In the genomic region with DNA sequence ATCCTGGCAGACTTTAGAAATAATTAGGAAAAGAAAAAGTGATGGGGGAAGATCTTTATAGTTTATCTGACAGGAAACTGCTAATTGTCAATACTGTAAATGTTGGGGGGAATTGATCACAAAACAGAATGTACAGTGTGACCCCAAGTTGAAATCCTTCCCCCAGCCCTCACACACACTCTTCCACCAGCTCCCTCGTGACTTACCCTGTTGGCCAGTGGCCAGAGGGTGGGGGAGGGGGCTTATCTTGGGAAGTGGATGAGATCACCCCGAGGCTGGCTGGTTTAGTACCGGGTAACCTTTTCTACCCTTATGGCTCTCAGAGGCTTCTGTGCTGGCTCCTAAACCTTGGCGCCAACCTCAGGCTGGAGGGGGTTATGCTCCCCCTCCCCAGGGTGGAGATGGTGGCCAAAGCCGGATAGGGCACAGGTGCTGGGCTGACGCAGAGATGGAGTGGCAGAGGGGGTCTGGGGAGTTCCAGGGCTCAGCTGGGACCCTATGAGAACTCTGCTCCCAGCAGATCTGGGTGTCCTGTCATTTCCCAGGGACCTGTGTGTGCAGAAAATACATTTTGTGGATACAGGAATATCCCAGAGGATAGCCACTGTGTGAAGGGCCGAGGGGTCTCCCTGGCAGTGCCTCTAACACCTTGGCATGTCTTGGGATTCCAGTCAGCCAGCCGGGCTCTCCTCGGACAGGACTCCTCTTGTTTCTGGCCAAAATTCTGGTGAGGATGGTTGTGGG, we compare ENCODE assay signal across 1 cellular context.
TF ChIP-seq lines count a peak whose summit lies in the region.

No MANE protein-coding gene starts in this region.

TF ChIP-seq in HEK293, 187 proteins besides CTCF, POLR2A, EP300 and RAD21 (continued from another document and continues in another):
- TF ChIP-seq, protein P1, sequence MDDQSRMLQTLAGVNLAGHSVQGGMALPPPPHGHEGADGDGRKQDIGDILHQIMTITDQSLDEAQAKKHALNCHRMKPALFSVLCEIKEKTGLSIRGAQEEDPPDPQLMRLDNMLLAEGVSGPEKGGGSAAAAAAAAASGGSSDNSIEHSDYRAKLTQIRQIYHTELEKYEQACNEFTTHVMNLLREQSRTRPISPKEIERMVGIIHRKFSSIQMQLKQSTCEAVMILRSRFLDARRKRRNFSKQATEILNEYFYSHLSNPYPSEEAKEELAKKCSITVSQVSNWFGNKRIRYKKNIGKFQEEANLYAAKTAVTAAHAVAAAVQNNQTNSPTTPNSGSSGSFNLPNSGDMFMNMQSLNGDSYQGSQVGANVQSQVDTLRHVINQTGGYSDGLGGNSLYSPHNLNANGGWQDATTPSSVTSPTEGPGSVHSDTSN (CRISPR knock-in tag; IDR thresholded peaks at IDR 0.05): no peak
- no peak for TF ChIP-seq SCRT1 (tag by site-specific recombination; IDR thresholded peaks at IDR 0.05; ENCODE audit: borderline replicate concordance)
- TF ChIP-seq, protein P2, sequence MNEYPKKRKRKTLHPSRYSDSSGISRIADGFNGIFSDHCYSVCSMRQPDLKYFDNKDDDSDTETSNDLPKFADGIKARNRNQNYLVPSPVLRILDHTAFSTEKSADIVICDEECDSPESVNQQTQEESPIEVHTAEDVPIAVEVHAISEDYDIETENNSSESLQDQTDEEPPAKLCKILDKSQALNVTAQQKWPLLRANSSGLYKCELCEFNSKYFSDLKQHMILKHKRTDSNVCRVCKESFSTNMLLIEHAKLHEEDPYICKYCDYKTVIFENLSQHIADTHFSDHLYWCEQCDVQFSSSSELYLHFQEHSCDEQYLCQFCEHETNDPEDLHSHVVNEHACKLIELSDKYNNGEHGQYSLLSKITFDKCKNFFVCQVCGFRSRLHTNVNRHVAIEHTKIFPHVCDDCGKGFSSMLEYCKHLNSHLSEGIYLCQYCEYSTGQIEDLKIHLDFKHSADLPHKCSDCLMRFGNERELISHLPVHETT (tag by site-specific recombination; IDR thresholded peaks at IDR 0.05): peak; percentile 18; the same call in 1 of the 2 replicates
- TF ChIP-seq ZNF629 (tag by site-specific recombination; IDR thresholded peaks at IDR 0.05): peak; percentile 80
- TF ChIP-seq GLIS1 (tag by site-specific recombination; IDR thresholded peaks at IDR 0.05): peak; percentile 19; the same call in 1 of the 2 replicates
- TF ChIP-seq, protein P3, sequence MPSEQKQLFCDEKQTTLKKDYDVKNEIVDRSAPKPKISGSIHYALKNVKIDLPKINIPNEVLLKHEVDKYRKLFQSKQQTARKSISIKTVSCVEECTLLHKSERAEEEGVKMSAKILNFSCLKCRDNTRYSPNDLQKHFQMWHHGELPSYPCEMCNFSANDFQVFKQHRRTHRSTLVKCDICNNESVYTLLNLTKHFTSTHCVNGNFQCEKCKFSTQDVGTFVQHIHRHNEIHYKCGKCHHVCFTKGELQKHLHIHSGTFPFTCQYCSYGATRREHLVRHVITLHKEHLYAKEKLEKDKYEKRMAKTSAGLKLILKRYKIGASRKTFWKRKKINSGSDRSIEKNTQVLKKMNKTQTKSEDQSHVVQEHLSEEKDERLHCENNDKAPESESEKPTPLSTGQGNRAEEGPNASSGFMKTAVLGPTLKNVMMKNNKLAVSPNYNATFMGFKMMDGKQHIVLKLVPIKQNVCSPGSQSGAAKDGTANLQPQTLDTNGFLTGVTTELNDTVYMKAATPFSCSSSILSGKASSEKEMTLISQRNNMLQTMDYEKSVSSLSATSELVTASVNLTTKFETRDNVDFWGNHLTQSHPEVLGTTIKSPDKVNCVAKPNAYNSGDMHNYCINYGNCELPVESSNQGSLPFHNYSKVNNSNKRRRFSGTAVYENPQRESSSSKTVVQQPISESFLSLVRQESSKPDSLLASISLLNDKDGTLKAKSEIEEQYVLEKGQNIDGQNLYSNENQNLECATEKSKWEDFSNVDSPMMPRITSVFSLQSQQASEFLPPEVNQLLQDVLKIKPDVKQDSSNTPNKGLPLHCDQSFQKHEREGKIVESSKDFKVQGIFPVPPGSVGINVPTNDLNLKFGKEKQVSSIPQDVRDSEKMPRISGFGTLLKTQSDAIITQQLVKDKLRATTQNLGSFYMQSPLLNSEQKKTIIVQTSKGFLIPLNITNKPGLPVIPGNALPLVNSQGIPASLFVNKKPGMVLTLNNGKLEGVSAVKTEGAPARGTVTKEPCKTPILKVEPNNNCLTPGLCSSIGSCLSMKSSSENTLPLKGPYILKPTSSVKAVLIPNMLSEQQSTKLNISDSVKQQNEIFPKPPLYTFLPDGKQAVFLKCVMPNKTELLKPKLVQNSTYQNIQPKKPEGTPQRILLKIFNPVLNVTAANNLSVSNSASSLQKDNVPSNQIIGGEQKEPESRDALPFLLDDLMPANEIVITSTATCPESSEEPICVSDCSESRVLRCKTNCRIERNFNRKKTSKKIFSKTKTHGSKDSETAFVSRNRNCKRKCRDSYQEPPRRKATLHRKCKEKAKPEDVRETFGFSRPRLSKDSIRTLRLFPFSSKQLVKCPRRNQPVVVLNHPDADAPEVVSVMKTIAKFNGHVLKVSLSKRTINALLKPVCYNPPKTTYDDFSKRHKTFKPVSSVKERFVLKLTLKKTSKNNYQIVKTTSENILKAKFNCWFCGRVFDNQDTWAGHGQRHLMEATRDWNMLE (tag by site-specific recombination; conservative IDR thresholded peaks at IDR 0.05; ENCODE audit: low read depth): peak; percentile 28; the same call in 1 of the 2 replicates
- no peak for TF ChIP-seq GLI4 (tag by site-specific recombination; IDR thresholded peaks at IDR 0.05)
- TF ChIP-seq ZNF777 (tag by site-specific recombination; IDR thresholded peaks at IDR 0.05; ENCODE audit: borderline replicate concordance): no peak
- TF ChIP-seq ZNF768 (tag by site-specific recombination; IDR thresholded peaks at IDR 0.05): no peak
- peak; percentile 54; the same call in 1 of the 2 replicates for TF ChIP-seq ZXDB (tag by site-specific recombination; IDR thresholded peaks at IDR 0.05)
- TF ChIP-seq FEZF1 (tag by site-specific recombination; IDR thresholded peaks at IDR 0.05): no peak
- no peak for TF ChIP-seq ZNF701 (tag by site-specific recombination; IDR thresholded peaks at IDR 0.05)
- TF ChIP-seq KLF10 (tag by site-specific recombination; IDR thresholded peaks at IDR 0.05): peak; percentile 42; the same call in 1 of the 2 replicates
- TF ChIP-seq, protein P4, sequence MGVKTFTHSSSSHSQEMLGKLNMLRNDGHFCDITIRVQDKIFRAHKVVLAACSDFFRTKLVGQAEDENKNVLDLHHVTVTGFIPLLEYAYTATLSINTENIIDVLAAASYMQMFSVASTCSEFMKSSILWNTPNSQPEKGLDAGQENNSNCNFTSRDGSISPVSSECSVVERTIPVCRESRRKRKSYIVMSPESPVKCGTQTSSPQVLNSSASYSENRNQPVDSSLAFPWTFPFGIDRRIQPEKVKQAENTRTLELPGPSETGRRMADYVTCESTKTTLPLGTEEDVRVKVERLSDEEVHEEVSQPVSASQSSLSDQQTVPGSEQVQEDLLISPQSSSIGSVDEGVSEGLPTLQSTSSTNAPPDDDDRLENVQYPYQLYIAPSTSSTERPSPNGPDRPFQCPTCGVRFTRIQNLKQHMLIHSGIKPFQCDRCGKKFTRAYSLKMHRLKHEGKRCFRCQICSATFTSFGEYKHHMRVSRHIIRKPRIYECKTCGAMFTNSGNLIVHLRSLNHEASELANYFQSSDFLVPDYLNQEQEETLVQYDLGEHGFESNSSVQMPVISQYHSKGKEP (tag by site-specific recombination; IDR thresholded peaks at IDR 0.05): peak; percentile 71
- no peak for TF ChIP-seq ZNF558 (tag by site-specific recombination; IDR thresholded peaks at IDR 0.05)
- no peak for TF ChIP-seq ZNF23 (tag by site-specific recombination; IDR thresholded peaks at IDR 0.05; ENCODE audit: borderline replicate concordance)
- no peak for TF ChIP-seq ZFP41 (tag by site-specific recombination; IDR thresholded peaks at IDR 0.05; ENCODE audit: borderline replicate concordance)
- no peak for TF ChIP-seq ZNF521 (tag by site-specific recombination; IDR thresholded peaks at IDR 0.05)
- peak; percentile 51; the same call in 1 of the 2 replicates for TF ChIP-seq KLF8 (tag by site-specific recombination; IDR thresholded peaks at IDR 0.05)
- TF ChIP-seq ZNF184 (tag by site-specific recombination; IDR thresholded peaks at IDR 0.05): no peak; the same call in none of the 2 replicates
- TF ChIP-seq, protein P5, sequence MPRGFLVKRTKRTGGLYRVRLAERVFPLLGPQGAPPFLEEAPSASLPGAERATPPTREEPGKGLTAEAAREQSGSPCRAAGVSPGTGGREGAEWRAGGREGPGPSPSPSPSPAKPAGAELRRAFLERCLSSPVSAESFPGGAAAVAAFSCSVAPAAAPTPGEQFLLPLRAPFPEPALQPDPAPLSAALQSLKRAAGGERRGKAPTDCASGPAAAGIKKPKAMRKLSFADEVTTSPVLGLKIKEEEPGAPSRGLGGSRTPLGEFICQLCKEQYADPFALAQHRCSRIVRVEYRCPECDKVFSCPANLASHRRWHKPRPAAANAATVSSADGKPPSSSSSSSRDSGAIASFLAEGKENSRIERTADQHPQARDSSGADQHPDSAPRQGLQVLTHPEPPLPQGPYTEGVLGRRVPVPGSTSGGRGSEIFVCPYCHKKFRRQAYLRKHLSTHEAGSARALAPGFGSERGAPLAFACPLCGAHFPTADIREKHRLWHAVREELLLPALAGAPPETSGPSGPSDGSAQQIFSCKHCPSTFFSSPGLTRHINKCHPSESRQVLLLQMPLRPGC (tag by site-specific recombination; IDR thresholded peaks at IDR 0.05): peak; percentile 49; the same call in 1 of the 2 replicates
- TF ChIP-seq ZEB2 (tag by site-specific recombination; IDR thresholded peaks at IDR 0.05): peak; percentile 76
- TF ChIP-seq SCRT2 (tag by site-specific recombination; IDR thresholded peaks at IDR 0.05): no peak
- TF ChIP-seq ZNF792 (tag by site-specific recombination; IDR thresholded peaks at IDR 0.05): no peak
- 0 out of 2 replicates have a peak, but pooled peaks have one; percentile 48 for TF ChIP-seq KLF16 (tag by site-specific recombination; IDR thresholded peaks at IDR 0.05)
- TF ChIP-seq ZNF843 (tag by site-specific recombination; IDR thresholded peaks at IDR 0.05): peak; percentile 49; the same call in 1 of the 2 replicates
- TF ChIP-seq ZNF544 (tag by site-specific recombination; IDR thresholded peaks at IDR 0.05): no peak
- TF ChIP-seq, protein P6, sequence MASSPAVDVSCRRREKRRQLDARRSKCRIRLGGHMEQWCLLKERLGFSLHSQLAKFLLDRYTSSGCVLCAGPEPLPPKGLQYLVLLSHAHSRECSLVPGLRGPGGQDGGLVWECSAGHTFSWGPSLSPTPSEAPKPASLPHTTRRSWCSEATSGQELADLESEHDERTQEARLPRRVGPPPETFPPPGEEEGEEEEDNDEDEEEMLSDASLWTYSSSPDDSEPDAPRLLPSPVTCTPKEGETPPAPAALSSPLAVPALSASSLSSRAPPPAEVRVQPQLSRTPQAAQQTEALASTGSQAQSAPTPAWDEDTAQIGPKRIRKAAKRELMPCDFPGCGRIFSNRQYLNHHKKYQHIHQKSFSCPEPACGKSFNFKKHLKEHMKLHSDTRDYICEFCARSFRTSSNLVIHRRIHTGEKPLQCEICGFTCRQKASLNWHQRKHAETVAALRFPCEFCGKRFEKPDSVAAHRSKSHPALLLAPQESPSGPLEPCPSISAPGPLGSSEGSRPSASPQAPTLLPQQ (tag by site-specific recombination; IDR thresholded peaks at IDR 0.05): peak; percentile 72
- TF ChIP-seq, protein P7, sequence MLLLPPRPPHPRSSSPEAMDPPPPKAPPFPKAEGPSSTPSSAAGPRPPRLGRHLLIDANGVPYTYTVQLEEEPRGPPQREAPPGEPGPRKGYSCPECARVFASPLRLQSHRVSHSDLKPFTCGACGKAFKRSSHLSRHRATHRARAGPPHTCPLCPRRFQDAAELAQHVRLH (tag by site-specific recombination; IDR thresholded peaks at IDR 0.05): peak; percentile 51; the same call in 1 of the 2 replicates
- TF ChIP-seq ZNF623 (tag by site-specific recombination; IDR thresholded peaks at IDR 0.05): no peak; the same call in 1 of the 2 replicates
- TF ChIP-seq, protein P8, sequence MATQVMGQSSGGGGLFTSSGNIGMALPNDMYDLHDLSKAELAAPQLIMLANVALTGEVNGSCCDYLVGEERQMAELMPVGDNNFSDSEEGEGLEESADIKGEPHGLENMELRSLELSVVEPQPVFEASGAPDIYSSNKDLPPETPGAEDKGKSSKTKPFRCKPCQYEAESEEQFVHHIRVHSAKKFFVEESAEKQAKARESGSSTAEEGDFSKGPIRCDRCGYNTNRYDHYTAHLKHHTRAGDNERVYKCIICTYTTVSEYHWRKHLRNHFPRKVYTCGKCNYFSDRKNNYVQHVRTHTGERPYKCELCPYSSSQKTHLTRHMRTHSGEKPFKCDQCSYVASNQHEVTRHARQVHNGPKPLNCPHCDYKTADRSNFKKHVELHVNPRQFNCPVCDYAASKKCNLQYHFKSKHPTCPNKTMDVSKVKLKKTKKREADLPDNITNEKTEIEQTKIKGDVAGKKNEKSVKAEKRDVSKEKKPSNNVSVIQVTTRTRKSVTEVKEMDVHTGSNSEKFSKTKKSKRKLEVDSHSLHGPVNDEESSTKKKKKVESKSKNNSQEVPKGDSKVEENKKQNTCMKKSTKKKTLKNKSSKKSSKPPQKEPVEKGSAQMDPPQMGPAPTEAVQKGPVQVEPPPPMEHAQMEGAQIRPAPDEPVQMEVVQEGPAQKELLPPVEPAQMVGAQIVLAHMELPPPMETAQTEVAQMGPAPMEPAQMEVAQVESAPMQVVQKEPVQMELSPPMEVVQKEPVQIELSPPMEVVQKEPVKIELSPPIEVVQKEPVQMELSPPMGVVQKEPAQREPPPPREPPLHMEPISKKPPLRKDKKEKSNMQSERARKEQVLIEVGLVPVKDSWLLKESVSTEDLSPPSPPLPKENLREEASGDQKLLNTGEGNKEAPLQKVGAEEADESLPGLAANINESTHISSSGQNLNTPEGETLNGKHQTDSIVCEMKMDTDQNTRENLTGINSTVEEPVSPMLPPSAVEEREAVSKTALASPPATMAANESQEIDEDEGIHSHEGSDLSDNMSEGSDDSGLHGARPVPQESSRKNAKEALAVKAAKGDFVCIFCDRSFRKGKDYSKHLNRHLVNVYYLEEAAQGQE (tag by site-specific recombination; IDR thresholded peaks at IDR 0.05): no peak
- no peak for TF ChIP-seq ZNF670 (tag by site-specific recombination; IDR thresholded peaks at IDR 0.05; ENCODE audit: low read depth)
- TF ChIP-seq, protein P9, sequence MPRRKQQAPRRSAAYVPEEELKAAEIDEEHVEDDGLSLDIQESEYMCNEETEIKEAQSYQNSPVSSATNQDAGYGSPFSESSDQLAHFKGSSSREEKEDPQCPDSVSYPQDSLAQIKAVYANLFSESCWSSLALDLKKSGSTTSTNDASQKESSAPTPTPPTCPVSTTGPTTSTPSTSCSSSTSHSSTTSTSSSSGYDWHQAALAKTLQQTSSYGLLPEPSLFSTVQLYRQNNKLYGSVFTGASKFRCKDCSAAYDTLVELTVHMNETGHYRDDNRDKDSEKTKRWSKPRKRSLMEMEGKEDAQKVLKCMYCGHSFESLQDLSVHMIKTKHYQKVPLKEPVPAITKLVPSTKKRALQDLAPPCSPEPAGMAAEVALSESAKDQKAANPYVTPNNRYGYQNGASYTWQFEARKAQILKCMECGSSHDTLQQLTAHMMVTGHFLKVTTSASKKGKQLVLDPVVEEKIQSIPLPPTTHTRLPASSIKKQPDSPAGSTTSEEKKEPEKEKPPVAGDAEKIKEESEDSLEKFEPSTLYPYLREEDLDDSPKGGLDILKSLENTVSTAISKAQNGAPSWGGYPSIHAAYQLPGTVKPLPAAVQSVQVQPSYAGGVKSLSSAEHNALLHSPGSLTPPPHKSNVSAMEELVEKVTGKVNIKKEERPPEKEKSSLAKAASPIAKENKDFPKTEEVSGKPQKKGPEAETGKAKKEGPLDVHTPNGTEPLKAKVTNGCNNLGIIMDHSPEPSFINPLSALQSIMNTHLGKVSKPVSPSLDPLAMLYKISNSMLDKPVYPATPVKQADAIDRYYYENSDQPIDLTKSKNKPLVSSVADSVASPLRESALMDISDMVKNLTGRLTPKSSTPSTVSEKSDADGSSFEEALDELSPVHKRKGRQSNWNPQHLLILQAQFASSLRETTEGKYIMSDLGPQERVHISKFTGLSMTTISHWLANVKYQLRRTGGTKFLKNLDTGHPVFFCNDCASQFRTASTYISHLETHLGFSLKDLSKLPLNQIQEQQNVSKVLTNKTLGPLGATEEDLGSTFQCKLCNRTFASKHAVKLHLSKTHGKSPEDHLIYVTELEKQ (tag by site-specific recombination; IDR thresholded peaks at IDR 0.05; ENCODE audit: borderline replicate concordance): 0 out of 2 replicates have a peak, but pooled peaks have one; percentile 10
